Comparison of ENCODE assay signal across 1 cellular context in genomic region chr5:133932441-133933168, GRCh38.
TF ChIP-seq lines count a peak whose summit lies in the region.

No MANE protein-coding gene starts in this region.

TF ChIP-seq in K562, 482 proteins besides CTCF, POLR2A, EP300 and RAD21 (continued from another document and continues in another):
- peak; percentile 90; the same call in 1 of the 2 replicates for TF ChIP-seq ZNF609 (CRISPR knock-in tag; IDR thresholded peaks at IDR 0.05; ENCODE audit: borderline replicate concordance)
- peak; percentile 80; the same call in 1 of the 2 replicates for TF ChIP-seq CTBP1 (IDR thresholded peaks at IDR 0.05; ENCODE audit: borderline replicate concordance)
- no peak for TF ChIP-seq ZSCAN29 (IDR thresholded peaks at IDR 0.05)
- no peak for TF ChIP-seq STAG1 (CRISPR knock-in tag; IDR thresholded peaks at IDR 0.05; ENCODE audit: borderline replicate concordance)
- 0 out of 2 replicates have a peak, but pooled peaks have one; percentile 2 for TF ChIP-seq MEF2A (IDR thresholded peaks at IDR 0.05; ENCODE audit: control insufficient read depth, low read depth, low read length)
- TF ChIP-seq NCOA1 (IDR thresholded peaks at IDR 0.05; ENCODE audit: low read depth) = peak; percentile 60; the same call in 1 of the 2 replicates
- no peak; the same call in 1 of the 2 replicates for TF ChIP-seq BHLHE40 (IDR thresholded peaks at IDR 0.05; ENCODE audit: low read length)
- no peak for TF ChIP-seq ZNF518B (CRISPR knock-in tag; IDR thresholded peaks at IDR 0.05)
- TF ChIP-seq ESRRB (CRISPR knock-in tag; IDR thresholded peaks at IDR 0.05; ENCODE audit: borderline replicate concordance) = no peak
- no peak for TF ChIP-seq ZNF224 (CRISPR knock-in tag; IDR thresholded peaks at IDR 0.05)
- peak; percentile 89 to 92 for TF ChIP-seq TRIM24 (IDR thresholded peaks at IDR 0.05)
- TF ChIP-seq NFATC3 (IDR thresholded peaks at IDR 0.05) = no peak
- peak; percentile 68; the same call in 1 of the 2 replicates for TF ChIP-seq KLF6 (CRISPR knock-in tag; IDR thresholded peaks at IDR 0.05; ENCODE audit: borderline replicate concordance)
- no peak; a peak in 1 of 4 replicates for TF ChIP-seq UBTF (IDR thresholded peaks at IDR 0.05; ENCODE audit: borderline replicate concordance in 1 of 2, low read depth in 2 of 2, low read length in 2 of 2)
- TF ChIP-seq ARID3A (IDR thresholded peaks at IDR 0.05; ENCODE audit: borderline replicate concordance, low read depth, low read length) = no peak
- no peak for TF ChIP-seq JUNB (CRISPR knock-in tag; conservative IDR thresholded peaks at IDR 0.05)
- no peak for TF ChIP-seq RAD51 (IDR thresholded peaks at IDR 0.05; ENCODE audit: borderline replicate concordance, low read depth)
- no peak for TF ChIP-seq NR0B1 (IDR thresholded peaks at IDR 0.05; ENCODE audit: partially characterized antibody)
- TF ChIP-seq NR4A1 (CRISPR knock-in tag; IDR thresholded peaks at IDR 0.05) = no peak
- peak; percentile 93 for TF ChIP-seq NR4A1 (tag; IDR thresholded peaks at IDR 0.05)
- no peak for TF ChIP-seq ZNF12 (CRISPR knock-in tag; IDR thresholded peaks at IDR 0.05)
- no peak for TF ChIP-seq U2AF2 (optimal IDR thresholded peaks at IDR 0.05; ENCODE audit: low read depth, low read length)
- no peak for TF ChIP-seq BRF2 (IDR thresholded peaks at IDR 0.05; ENCODE audit: borderline replicate concordance, insufficient read depth, insufficient read length)
- TF ChIP-seq RBM34 (IDR thresholded peaks at IDR 0.05; ENCODE audit: borderline replicate concordance, insufficient read depth, low read length) = no peak
- no peak for TF ChIP-seq ARID4B (CRISPR knock-in tag; IDR thresholded peaks at IDR 0.05)
- TF ChIP-seq SRSF7 (optimal IDR thresholded peaks at IDR 0.05; ENCODE audit: low read depth, low read length) = no peak
- no peak for TF ChIP-seq ZBTB34 (CRISPR knock-in tag; IDR thresholded peaks at IDR 0.05)
- no peak for TF ChIP-seq EP400 (IDR thresholded peaks at IDR 0.05)
- no peak for TF ChIP-seq CEBPZ (IDR thresholded peaks at IDR 0.05; ENCODE audit: borderline replicate concordance, low read depth, low read length)
